In the genomic region with DNA sequence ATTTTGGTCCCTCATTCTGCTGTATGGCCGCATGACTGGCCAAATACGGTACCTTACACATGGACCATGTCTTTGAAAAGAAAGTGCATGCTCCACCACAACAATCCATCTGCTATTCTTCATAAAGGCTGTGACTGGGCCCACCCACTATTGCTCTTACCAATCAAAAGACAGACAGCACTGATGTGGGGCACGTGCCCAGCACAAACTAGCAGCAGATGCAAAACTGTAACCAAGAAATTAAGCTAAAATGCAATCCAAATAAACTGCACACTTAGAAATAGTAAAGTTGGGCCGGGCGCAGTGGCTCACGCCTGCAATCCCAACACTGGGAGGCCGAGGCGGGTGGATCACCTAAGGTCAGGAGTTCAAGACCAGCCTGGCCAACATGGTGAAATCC, we compare ENCODE assay signal across 26 cellular contexts.
"Had no signal": no experiment of that assay in that cellular context is flagged by ENCODE, and none has a peak within 500 bp of the region (broad histone marks: within the 10 kb centered on the region; RNA-seq: fewer than 3 reads in every experiment).

No MANE protein-coding gene starts in this region.

- H3K27me3 ChIP-seq: colonic mucosa, esophagus muscularis mucosa, heart right ventricle, pancreas, right lobe of liver, suprapubic skin, transverse colon, upper lobe of right lung, uterus had no signal

- H3K4me1 ChIP-seq: colonic mucosa, esophagus muscularis mucosa, lower lobe of right lung, pancreas, right lobe of liver, suprapubic skin, transverse colon, upper lobe of right lung, uterus had no signal

- H3K4me3 ChIP-seq: colonic mucosa, esophagus muscularis mucosa, heart right ventricle, lower lobe of right lung, pancreas, right lobe of liver, suprapubic skin, transverse colon, upper lobe of right lung, uterus had no signal

- H3K27ac ChIP-seq: colonic mucosa, esophagus muscularis mucosa, heart right ventricle, lower lobe of right lung, pancreas, right lobe of liver, suprapubic skin, transverse colon, upper lobe of right lung, uterus had no signal

- DNase-seq: colonic mucosa; effector CD8-positive, alpha-beta T cell; foreskin melanocyte; glutamatergic neuron; heart right ventricle; hippocampal formation; left ventricle myocardium superior; lower lobe of right lung; naive thymus-derived CD8-positive, alpha-beta T cell; nephron progenitor cell; nucleus accumbens; pancreas; retina; right lobe of liver; small intestine; stimulated activated CD4-positive, alpha-beta T cell treated with anti-CD3 and anti-CD28 coated beads, Interleukin-15, amount 100 ng/mL, for 24 hours; stimulated activated CD4-positive, alpha-beta T cell treated with anti-CD3 and anti-CD28 coated beads, Interleukin-4, amount 100 ng/mL, for 1 hour; stimulated activated CD8-positive, alpha-beta memory T cell treated with anti-CD3 and anti-CD28 coated beads, Interleukin-4, amount 100 ng/mL, for 48 hours; stimulated activated naive CD4-positive, alpha-beta T cell; stimulated activated naive CD8-positive, alpha-beta T cell treated with anti-CD3 and anti-CD28 coated beads, Interleukin-15, amount 100 ng/mL, for 72 hours; transverse colon; upper lobe of right lung; uterus had no signal

- H3K27me3 Mint-ChIP-seq: dendritic cell treated with granulocyte-macrophage colony-stimulating factor and Interleukin-4, amounts not matched to agents 40 ng/mL and 50 ng/mL, for 4 days; naive thymus-derived CD8-positive, alpha-beta T cell; stimulated activated naive CD8-positive, alpha-beta T cell treated with anti-CD3 and anti-CD28 coated beads, Interleukin-15, amount 100 ng/mL, for 72 hours had no signal

- H3K9me3 Mint-ChIP-seq: dendritic cell treated with granulocyte-macrophage colony-stimulating factor and Interleukin-4, amounts not matched to agents 40 ng/mL and 50 ng/mL, for 4 days; naive thymus-derived CD8-positive, alpha-beta T cell; nephron progenitor cell; stimulated activated naive CD8-positive, alpha-beta T cell treated with anti-CD3 and anti-CD28 coated beads, Interleukin-15, amount 100 ng/mL, for 72 hours had no signal

- H3K9me3 ChIP-seq: colonic mucosa, esophagus muscularis mucosa, heart right ventricle, lower lobe of right lung, pancreas, right lobe of liver, suprapubic skin, transverse colon, upper lobe of right lung, uterus had no signal

- H3K4me3 Mint-ChIP-seq: dendritic cell treated with granulocyte-macrophage colony-stimulating factor and Interleukin-4, amounts not matched to agents 40 ng/mL and 50 ng/mL, for 4 days; naive thymus-derived CD8-positive, alpha-beta T cell; nephron progenitor cell; stimulated activated naive CD8-positive, alpha-beta T cell treated with anti-CD3 and anti-CD28 coated beads, Interleukin-15, amount 100 ng/mL, for 72 hours had no signal

- H3K27ac Mint-ChIP-seq: dendritic cell treated with granulocyte-macrophage colony-stimulating factor and Interleukin-4, amounts not matched to agents 40 ng/mL and 50 ng/mL, for 4 days; nephron progenitor cell had no signal

- H3K36me3 ChIP-seq: colonic mucosa, uterus had no signal
